In genomic region chr7:65006094-65006992, GRCh38 we compare ENCODE assay signal across 8 cellular contexts. TPM values are rescaled to one million over a fixed set of nuclear protein-coding genes. Genes with fewer than 3 reads are reported as not detected.
DNase-seq lines count a peak whose midpoint lies in the region; ATAC-seq and TF ChIP-seq lines count a peak whose summit lies in the region.

A gene with protein sequence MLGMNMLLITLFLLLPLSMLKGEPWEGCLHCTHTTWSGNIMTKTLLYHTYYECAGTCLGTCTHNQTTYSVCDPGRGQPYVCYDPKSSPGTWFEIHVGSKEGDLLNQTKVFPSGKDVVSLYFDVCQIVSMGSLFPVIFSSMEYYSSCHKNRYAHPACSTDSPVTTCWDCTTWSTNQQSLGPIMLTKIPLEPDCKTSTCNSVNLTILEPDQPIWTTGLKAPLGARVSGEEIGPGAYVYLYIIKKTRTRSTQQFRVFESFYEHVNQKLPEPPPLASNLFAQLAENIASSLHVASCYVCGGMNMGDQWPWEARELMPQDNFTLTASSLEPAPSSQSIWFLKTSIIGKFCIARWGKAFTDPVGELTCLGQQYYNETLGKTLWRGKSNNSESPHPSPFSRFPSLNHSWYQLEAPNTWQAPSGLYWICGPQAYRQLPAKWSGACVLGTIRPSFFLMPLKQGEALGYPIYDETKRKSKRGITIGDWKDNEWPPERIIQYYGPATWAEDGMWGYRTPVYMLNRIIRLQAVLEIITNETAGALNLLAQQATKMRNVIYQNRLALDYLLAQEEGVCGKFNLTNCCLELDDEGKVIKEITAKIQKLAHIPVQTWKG (minus strand): TSS chr7:65006687. CDS start chr7:64993026, 13,661 bp downstream.

- TF ChIP-seq CTCF in Panc1 (IDR thresholded peaks at IDR 0.05) (no peak), esophagus squamous epithelium (IDR thresholded peaks at IDR 0.05) (no peak)

- intact Hi-C loops in Panc1 (cut with micrococcal nuclease; ENCODE audit: unreplicated experiment): no loop called here
- intact Hi-C loops in esophagus squamous epithelium (cut with DNase I): no loop called here

- 0 out of 2 replicates have a peak, but pooled peaks cover 2% of the 10 kb centered on the region for H3K4me1 ChIP-seq in Panc1 (ENCODE audit: control insufficient read depth, insufficient read depth, low read length)
- H3K4me1 ChIP-seq in esophagus squamous epithelium: peaks cover 0 to 45% (median 12%) of the 10 kb centered on the region in 3 donors

- H3K36me3 ChIP-seq in Panc1 (ENCODE audit: control insufficient read depth, insufficient read depth, low read length) (peaks cover 3% of the 10 kb centered on the region; the same call in 1 of the 2 replicates), esophagus squamous epithelium (peaks cover 0 to 24% (median 0%) of the 10 kb centered on the region in 3 donors)

- CTCF ChIA-PET in Panc1 (lab: Charles Lee): no interaction called here

- H3K27ac ChIP-seq in Panc1 (ENCODE audit: low read length): peak within 1 kb of the TSS; percentile 92
- H3K27ac ChIP-seq in esophagus squamous epithelium: peak within 1 kb of the TSS; percentile 89 to 93 (median 90)

- DNase-seq in DMS153 treated with DMSO at 0.1 percent for 48 hours (lab: John Stamatoyannopoulos, UW; ENCODE audit: unreplicated experiment) (peak; percentile 81), Panc1 (ENCODE audit: low read depth, low spot score) (peak; percentile 82), esophagus squamous epithelium (lab: John Stamatoyannopoulos, UW) (peak; percentile 94), myocyte (ENCODE audit: low read depth) (peak; percentile 99)
- DNase-seq in Jurkat, Clone E6-1 (ENCODE audit: low read depth, low spot score): peak; percentile 98
- peak; percentile 90 to 93 for DNase-seq in activated T-cell treated with anti-CD3 and anti-CD28 coated beads, Interleukin-2, amount 50 U/mL, for 72 hours
- peak; percentile 75 to 89 for DNase-seq in stimulated activated CD8-positive, alpha-beta memory T cell treated with anti-CD3 and anti-CD28 coated beads, Interleukin-7, amount 100 ng/mL, for 48 hours (ENCODE audit: extremely low read depth in 1 of 2, low read depth in 1 of 2)

- peaks cover 39% of the 10 kb centered on the region for H3K4me1 Mint-ChIP-seq in activated T-cell treated with anti-CD3 and anti-CD28 coated beads, Interleukin-2, amount 50 U/mL, for 72 hours (ENCODE audit: low read depth)

- in situ Hi-C loops in Panc1 (cut with HindIII; ENCODE audit: low pct_unique_long_range_greater_than_20kb, low sequenced_read_pairs): no loop called here

- peak within 1 kb of the TSS; percentile 85 for H3K4me3 ChIP-seq in Jurkat, Clone E6-1 (ENCODE audit: low read length)
- H3K4me3 ChIP-seq in Panc1 (ENCODE audit: low read depth in 2 of 2, low read length in 2 of 2) (peak within 1 kb of the TSS; percentile 91 to 94), esophagus squamous epithelium (peak within 1 kb of the TSS; percentile 71 to 88 (median 80))

- peaks cover 1 to 6% of the 10 kb centered on the region in 2 donors for H3K9me3 Mint-ChIP-seq in activated T-cell treated with anti-CD3 and anti-CD28 coated beads, Interleukin-2, amount 50 U/mL, for 72 hours

- H3K27ac Mint-ChIP-seq in activated T-cell treated with anti-CD3 and anti-CD28 coated beads, Interleukin-2, amount 50 U/mL, for 72 hours: peak within 1 kb of the TSS; percentile 96

- peak within 1 kb of the TSS; percentile 96 to 98 for H3K4me3 Mint-ChIP-seq in activated T-cell treated with anti-CD3 and anti-CD28 coated beads, Interleukin-2, amount 50 U/mL, for 72 hours

- H3K27me3 ChIP-seq in Panc1 (ENCODE audit: control insufficient read depth, insufficient read depth, low read length): no peaks in the 10 kb centered on the region
- no peaks in the 10 kb centered on the region for H3K27me3 ChIP-seq in esophagus squamous epithelium

- no peaks in the 10 kb centered on the region for H3K27me3 Mint-ChIP-seq in activated T-cell treated with anti-CD3 and anti-CD28 coated beads, Interleukin-2, amount 50 U/mL, for 72 hours (ENCODE audit: low read depth)

- POLR2A ChIA-PET in Panc1 (lab: Charles Lee): interaction anchor here (0.5 to 0.6 kb wide), 2 partner anchors 98 to 369 kb away, joined by 3 to 5 read pairs; no protein-coding TSS in a partner anchor

- ATAC-seq in GM21619 (IDR thresholded peaks at IDR 0.05; ENCODE audit: unreplicated experiment): peak; percentile 100
- ATAC-seq in Panc1: peak; percentile 100
- peak; percentile 100 for ATAC-seq in activated T-cell treated with anti-CD3 and anti-CD28 coated beads, Interleukin-2, amount 50 U/mL, for 72 hours (replicated peaks in 1 of 2)

- 1 to 9% methylated on average over 7 to 22 of the region's 33 CpGs for WGBS in esophagus squamous epithelium, 2 donors

- peak in 3 of 4 donors; percentile 73 to 97 (median 95) for TF ChIP-seq POLR2A in esophagus squamous epithelium (IDR thresholded peaks at IDR 0.05)

- no TSS peak for BruUV-seq in Panc1 (replicated peaks; lab: Mats Ljungman, UMichigan)

- peaks cover 8 to 31% of the 10 kb centered on the region in 2 donors for H3K36me3 Mint-ChIP-seq in activated T-cell treated with anti-CD3 and anti-CD28 coated beads, Interleukin-2, amount 50 U/mL, for 72 hours (ENCODE audit: insufficient read depth in 2 of 2)

- H3K9me3 ChIP-seq in Panc1 (ENCODE audit: control insufficient read depth, insufficient read depth, low read depth, low read length) (peaks cover 13% of the 10 kb centered on the region; the same call in 1 of the 2 replicates), esophagus squamous epithelium (peaks cover 0 to 9% (median 0%) of the 10 kb centered on the region in 3 donors)

RNA-seq across cellular contexts. Expression of the gene that starts here (rescaled TPM):
- 7.2 TPM for polyA plus RNA-seq in Jurkat, Clone E6-1 (2012; ENCODE audit: insufficient read depth, insufficient read length)
- 23.1 TPM for total RNA-seq in Panc1 (2021; ENCODE audit: unreplicated experiment)
- 12.1 TPM for polyA plus RNA-seq in Panc1 (2012; ENCODE audit: insufficient read length)
- 10 to 100 TPM; 14.4 to 14.6 TPM for total RNA-seq in activated T-cell treated with anti-CD3 and anti-CD28 coated beads, Interleukin-2, amount 50 U/mL, for 72 hours
- total RNA-seq in esophagus squamous epithelium: 10 to 100 TPM; 15.4 to 30.9 (median 18.6) TPM
- 24.6 and 27.8 TPM in 2 replicates for total RNA-seq in myocyte
- polyA plus RNA-seq in myocyte (2012): 16.5 TPM

Comparison
In these comparisons a context has a peak if more than half of its experiments do, and no peak if none do; other contexts are left out.
1. Peak in every context shown above with its lines: DNase-seq, ATAC-seq, H3K4me3 ChIP-seq and H3K27ac ChIP-seq.